ENCODE assay signal across 16 cellular contexts in the genomic region with DNA sequence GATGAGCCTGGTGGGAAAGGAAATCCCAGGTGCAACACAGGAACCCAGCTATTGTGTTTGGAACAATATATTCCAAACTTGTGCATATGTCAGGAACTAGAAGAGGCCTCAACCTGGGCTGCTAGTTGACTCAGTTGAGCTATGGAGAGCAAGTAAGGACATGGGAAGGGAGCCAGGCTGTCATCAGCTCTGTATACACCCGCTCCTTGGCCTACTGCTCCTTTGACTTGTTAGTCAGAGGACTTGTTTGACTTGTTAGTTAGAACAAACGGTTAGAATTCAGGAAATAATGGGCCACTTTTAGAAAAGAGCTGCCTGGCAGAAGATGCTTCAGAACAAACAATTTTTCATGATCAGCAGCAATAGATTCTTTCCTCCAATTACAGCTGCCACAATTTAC.
DNase-seq lines count a peak whose midpoint lies in the region; ATAC-seq and TF ChIP-seq lines count a peak whose summit lies in the region.
"Had no signal": no experiment of that assay in that cellular context is flagged by ENCODE, and none has a peak within 500 bp of the region (broad histone marks: within the 10 kb centered on the region; RNA-seq: fewer than 3 reads in every experiment).

No MANE protein-coding gene starts in this region.

- 11 to 25% methylated on average over 2 of the region's 2 CpGs for WGBS in GM23248 (ENCODE audit: low coverage in 1 of 2, low lambda C conversion rate in 2 of 2, missing lambda C conversion rate in 2 of 2), 2 experiments

- H3K4me3 Mint-ChIP-seq in type B pancreatic cell = no peak overlapping the region
- H3K4me3 Mint-ChIP-seq: CD4-positive, CD25-positive, alpha-beta regulatory T cell; CD8-positive, alpha-beta memory T cell; IgD-negative memory B cell had no signal

- CTCF ChIA-PET in PC-3 (lab: Charles Lee) = interaction anchor here (0.6 kb wide), 1 partner anchor 660 kb away, joined by 3 read pairs; no protein-coding TSS in a partner anchor

- no peaks in the 10 kb centered on the region for H3K36me3 Mint-ChIP-seq in type B pancreatic cell
- H3K36me3 Mint-ChIP-seq: CD4-positive, CD25-positive, alpha-beta regulatory T cell; CD8-positive, alpha-beta memory T cell had no signal

- peak; percentile 64 for ATAC-seq in PC-3

- no peaks in the 10 kb centered on the region for H3K27me3 Mint-ChIP-seq in type B pancreatic cell
- H3K27me3 Mint-ChIP-seq: IgD-negative memory B cell had no signal

- TF ChIP-seq CTCF in PC-3 (conservative IDR thresholded peaks at IDR 0.05; ENCODE audit: low read depth, low read length) = no peak
- no peak for TF ChIP-seq CTCF in type B pancreatic cell (conservative IDR thresholded peaks at IDR 0.05)

- H3K4me2 ChIP-seq in GM23248 (ENCODE audit: unreplicated experiment) (no peak overlapping the region), PC-3 (ENCODE audit: low read length) (peak overlapping the region; percentile 9; the same call in 1 of the 2 replicates)
- H3K4me2 ChIP-seq: BLaER1 treated with 17β-estradiol and CSF1 and Interleukin-3, amounts not matched to agents 10 nM and 100 nM had no signal

- in situ Hi-C loops in GM23248 (cut with MboI) = no loop called here

- H3K4me3 ChIP-seq in GM23248 (no peak overlapping the region), PC-3 (ENCODE audit: low read length) (no peak overlapping the region)
- H3K4me3 ChIP-seq: BLaER1 treated with 17β-estradiol and CSF1 and Interleukin-3, amounts not matched to agents 10 nM and 100 nM; HAP-1 had no signal

- H3K4me1 Mint-ChIP-seq in type B pancreatic cell (ENCODE audit: unreplicated experiment) = no peaks in the 10 kb centered on the region
- H3K4me1 Mint-ChIP-seq: CD4-positive, CD25-positive, alpha-beta regulatory T cell; CD8-positive, alpha-beta memory T cell; IgD-negative memory B cell had no signal

- H3K79me2 ChIP-seq in GM23248 (ENCODE audit: insufficient read depth) (no peaks in the 10 kb centered on the region), PC-3 (ENCODE audit: low read length) (no peaks in the 10 kb centered on the region)

- H3K9ac ChIP-seq in GM23248 (no peak overlapping the region), PC-3 (ENCODE audit: low read length) (no peak overlapping the region)
- H3K9ac ChIP-seq: BLaER1 treated with 17β-estradiol and CSF1 and Interleukin-3, amounts not matched to agents 10 nM and 100 nM had no signal

- no peaks in the 10 kb centered on the region for H3F3A ChIP-seq in GM23248 (ENCODE audit: insufficient read depth)
- H3F3A ChIP-seq in PC-3 (ENCODE audit: low read length, unreplicated experiment) = no peaks in the 10 kb centered on the region

- H3K9me2 ChIP-seq in GM23248 (ENCODE audit: insufficient read depth) = no peaks in the 10 kb centered on the region
- H3K9me2 ChIP-seq in PC-3 (replicated peaks; ENCODE audit: low read length) = no peaks in the 10 kb centered on the region

- no peaks in the 10 kb centered on the region for H3K27me3 ChIP-seq in GM23248 (replicated peaks; ENCODE audit: insufficient read depth)
- no peaks in the 10 kb centered on the region for H3K27me3 ChIP-seq in PC-3 (ENCODE audit: low read length)
- H3K27me3 ChIP-seq: BLaER1 treated with 17β-estradiol and CSF1 and Interleukin-3, amounts not matched to agents 10 nM and 100 nM had no signal

- peak overlapping the region; percentile 8 for H3K27ac Mint-ChIP-seq in type B pancreatic cell
- H3K27ac Mint-ChIP-seq: CD4-positive, CD25-positive, alpha-beta regulatory T cell; IgD-negative memory B cell had no signal

- H3K9me3 ChIP-seq in GM23248 (ENCODE audit: low read depth) (no peaks in the 10 kb centered on the region), PC-3 (ENCODE audit: low read length) (no peaks in the 10 kb centered on the region)
- H3K9me3 ChIP-seq: Caco-2, HAP-1 had no signal

- peaks cover 4% of the 10 kb centered on the region for H3K9me3 Mint-ChIP-seq in type B pancreatic cell
- H3K9me3 Mint-ChIP-seq: IgD-negative memory B cell had no signal

- BruUV-seq in PC-3 (replicated peaks; lab: Mats Ljungman, UMichigan) = no TSS peak

- H2AFZ ChIP-seq in GM23248 (no peak overlapping the region), PC-3 (ENCODE audit: low read length) (no peak overlapping the region)

- intact Hi-C loops in PC-3 (cut with micrococcal nuclease) = no loop called here

- POLR2A ChIA-PET in PC-3 (lab: Charles Lee; ENCODE audit: unreplicated experiment) = no interaction called here

- no peaks in the 10 kb centered on the region for H4K20me1 ChIP-seq in GM23248 (ENCODE audit: insufficient read depth)
- H4K20me1 ChIP-seq in PC-3 (ENCODE audit: low read length) = no peaks in the 10 kb centered on the region
- H4K20me1 ChIP-seq: BLaER1 treated with 17β-estradiol and CSF1 and Interleukin-3, amounts not matched to agents 10 nM and 100 nM had no signal

- peak; percentile 31 for DNase-seq in GM23248
- peak; percentile 78 for DNase-seq in PC-3
- DNase-seq in epithelial cell of prostate (ENCODE audit: low read depth, low spot score) = peak; percentile 44
- DNase-seq in type B pancreatic cell (ENCODE audit: extremely low spot score, unreplicated experiment) = no peak
- no peak for DNase-seq in EL
- no peak for DNase-seq in NCI-H2227 treated with DMSO at 0.1 percent for 48 hours (lab: John Stamatoyannopoulos, UW)
- DNase-seq in ureter (ENCODE audit: low spot score) = no peak
- DNase-seq: 8988T; Caco-2; CD4-positive, CD25-positive, alpha-beta regulatory T cell; CD8-positive, alpha-beta memory T cell; GDM1; KBM-7 had no signal

- H3K36me3 ChIP-seq in GM23248 (ENCODE audit: low read depth) = no peaks in the 10 kb centered on the region
- no peaks in the 10 kb centered on the region for H3K36me3 ChIP-seq in PC-3 (ENCODE audit: low read depth, low read length)
- H3K36me3 ChIP-seq: BLaER1 treated with 17β-estradiol and CSF1 and Interleukin-3, amounts not matched to agents 10 nM and 100 nM; HAP-1 had no signal

- H3K4me1 ChIP-seq in GM23248 (ENCODE audit: insufficient read depth) = no peaks in the 10 kb centered on the region
- peaks cover 35% of the 10 kb centered on the region for H3K4me1 ChIP-seq in PC-3 (ENCODE audit: insufficient read depth, low read length)
- H3K4me1 ChIP-seq: BLaER1 treated with 17β-estradiol and CSF1 and Interleukin-3, amounts not matched to agents 10 nM and 100 nM; Caco-2; HAP-1 had no signal

- no peak overlapping the region for H3K27ac ChIP-seq in GM23248
- peak overlapping the region; percentile 36 for H3K27ac ChIP-seq in PC-3 (ENCODE audit: low read length)
- no peak overlapping the region for H3K27ac ChIP-seq in epithelial cell of prostate
- H3K27ac ChIP-seq: BLaER1 treated with 17β-estradiol and CSF1 and Interleukin-3, amounts not matched to agents 10 nM and 100 nM had no signal

Comparison
In these comparisons a context has a peak if more than half of its experiments do, and no peak if none do; other contexts are left out.
1. DNase-seq: peak in GM23248 (single experiment), PC-3 (single experiment) and epithelial cell of prostate (single experiment); none in type B pancreatic cell (single experiment), EL (single experiment), NCI-H2227 treated with DMSO at 0.1 percent for 48 hours (single experiment) and ureter (single experiment).